1 cellular context compared by ENCODE assay signal in genomic region chr19:19485998-19486290, GRCh38.
TF ChIP-seq lines count a peak whose summit lies in the region.

No MANE protein-coding gene starts in this region.

TF ChIP-seq in H1, 55 proteins besides CTCF, POLR2A, EP300 and RAD21:
- TF ChIP-seq CHD7 (IDR thresholded peaks at IDR 0.05; ENCODE audit: insufficient replicate concordance, low read length) (no peak), POLR2AphosphoS5 (IDR thresholded peaks at IDR 0.05; ENCODE audit: low read depth, low read length) (no peak), SIN3A (conservative IDR thresholded peaks at IDR 0.05 in 1 of 2, IDR thresholded peaks at IDR 0.05 in 1 of 2; ENCODE audit: low read depth in 1 of 2, low read length in 2 of 2) (no peak), RBBP5 (IDR thresholded peaks at IDR 0.05; ENCODE audit: borderline replicate concordance, low read depth, low read length) (no peak), SRF (IDR thresholded peaks at IDR 0.05; ENCODE audit: low read depth, low read length) (no peak), BCL11A (IDR thresholded peaks at IDR 0.05; ENCODE audit: low read depth in 2 of 2, low read length in 2 of 2) (no peak), ASH2L (IDR thresholded peaks at IDR 0.05; ENCODE audit: low read length) (no peak), CREB1 (IDR thresholded peaks at IDR 0.05) (no peak), JUND (IDR thresholded peaks at IDR 0.05; ENCODE audit: low read length) (no peak), SUZ12 (IDR thresholded peaks at IDR 0.05; ENCODE audit: low read length) (no peak), FOSL1 (IDR thresholded peaks at IDR 0.05; ENCODE audit: insufficient read depth, low read depth, low read length) (no peak), SIRT6 (IDR thresholded peaks at IDR 0.05; ENCODE audit: low read length) (no peak), RXRA (IDR thresholded peaks at IDR 0.05; ENCODE audit: insufficient read depth, low read depth, low read length) (no peak), TAF7 (optimal IDR thresholded peaks at IDR 0.05; ENCODE audit: borderline replicate concordance, low read depth, low read length) (no peak), ZNF274 (IDR thresholded peaks at IDR 0.05; ENCODE audit: borderline replicate concordance, extremely low read depth, low read length) (no peak), ATF3 (IDR thresholded peaks at IDR 0.05; ENCODE audit: insufficient read depth, low read depth, low read length) (no peak), EGR1 (IDR thresholded peaks at IDR 0.05; ENCODE audit: borderline replicate concordance, low read depth, low read length) (no peak), CHD2 (IDR thresholded peaks at IDR 0.05; ENCODE audit: low read length) (no peak), YY1 (IDR thresholded peaks at IDR 0.05; ENCODE audit: low read depth, low read length) (no peak), KDM1A (IDR thresholded peaks at IDR 0.05; ENCODE audit: borderline replicate concordance, low read length) (no peak)
TF ChIP-seq in H1: peak in this region for 0.
